ENCODE assay signal across 1 cellular context in genomic region chr20:48375804-48376203, GRCh38.
A peak's percentile ranks its signal among the peaks of the same experiment; 100 is the strongest.
TF ChIP-seq lines count a peak whose summit lies in the region.

No MANE protein-coding gene starts in this region.

TF ChIP-seq in HepG2, 621 proteins besides CTCF, POLR2A, EP300 and RAD21 (continued from another document and continues in another):
- TF ChIP-seq ZNF484 (CRISPR knock-in tag; IDR thresholded peaks at IDR 0.05; ENCODE audit: borderline replicate concordance, low read depth) (no peak), ZBTB37 (CRISPR knock-in tag; IDR thresholded peaks at IDR 0.05) (peak; percentile 17; the same call in 1 of the 2 replicates), ZNF644 (CRISPR knock-in tag; IDR thresholded peaks at IDR 0.05; ENCODE audit: low read depth) (no peak), REPIN1 (CRISPR knock-in tag; IDR thresholded peaks at IDR 0.05; ENCODE audit: borderline replicate concordance, low read depth) (no peak), ZNF205 (CRISPR knock-in tag; IDR thresholded peaks at IDR 0.05) (no peak), JUND (CRISPR knock-in tag; IDR thresholded peaks at IDR 0.05) (no peak), HOMEZ (CRISPR knock-in tag; IDR thresholded peaks at IDR 0.05; ENCODE audit: low read depth) (no peak), ZNF543 (CRISPR knock-in tag; IDR thresholded peaks at IDR 0.05) (no peak), PHF21A (CRISPR knock-in tag; IDR thresholded peaks at IDR 0.05) (no peak; the same call in 1 of the 2 replicates), NCOA5 (CRISPR knock-in tag; IDR thresholded peaks at IDR 0.05) (no peak), TOPORS (CRISPR knock-in tag; IDR thresholded peaks at IDR 0.05) (no peak), ZNF274 (CRISPR knock-in tag; IDR thresholded peaks at IDR 0.05) (no peak), ZFP36L2 (CRISPR knock-in tag; IDR thresholded peaks at IDR 0.05) (no peak), YEATS4 (CRISPR knock-in tag; IDR thresholded peaks at IDR 0.05; ENCODE audit: borderline replicate concordance) (no peak), RNF2 (conservative IDR thresholded peaks at IDR 0.05; ENCODE audit: low read depth) (no peak), THRA (CRISPR knock-in tag; IDR thresholded peaks at IDR 0.05; ENCODE audit: borderline replicate concordance) (no peak), ZNF232 (CRISPR knock-in tag; IDR thresholded peaks at IDR 0.05; ENCODE audit: borderline replicate concordance) (no peak), ZKSCAN5 (CRISPR knock-in tag; IDR thresholded peaks at IDR 0.05) (no peak), POGK (CRISPR knock-in tag; conservative IDR thresholded peaks at IDR 0.05) (no peak), BATF2 (CRISPR knock-in tag; IDR thresholded peaks at IDR 0.05) (no peak), ZNF503 (CRISPR knock-in tag; IDR thresholded peaks at IDR 0.05) (no peak), ZNF264 (CRISPR knock-in tag; IDR thresholded peaks at IDR 0.05) (no peak), IKZF5 (CRISPR knock-in tag; IDR thresholded peaks at IDR 0.05) (no peak), ZNF263 (CRISPR knock-in tag; IDR thresholded peaks at IDR 0.05) (peak; percentile 59), ZNF281 (CRISPR knock-in tag; IDR thresholded peaks at IDR 0.05; ENCODE audit: borderline replicate concordance) (peak; percentile 61; the same call in 1 of the 2 replicates), POLR2G (IDR thresholded peaks at IDR 0.05; ENCODE audit: low read depth, low read length) (0 out of 2 replicates have a peak, but pooled peaks have one; percentile 29), NR3C1 (CRISPR knock-in tag; IDR thresholded peaks at IDR 0.05) (no peak), ZSCAN30 (CRISPR knock-in tag; IDR thresholded peaks at IDR 0.05) (no peak), ZBTB39 (CRISPR knock-in tag; IDR thresholded peaks at IDR 0.05) (no peak), KAT7 (CRISPR knock-in tag; IDR thresholded peaks at IDR 0.05; ENCODE audit: borderline replicate concordance) (no peak), HHEX (CRISPR knock-in tag; IDR thresholded peaks at IDR 0.05) (no peak), GMEB2 (CRISPR knock-in tag; IDR thresholded peaks at IDR 0.05; ENCODE audit: low read depth) (no peak), U2AF1 (optimal IDR thresholded peaks at IDR 0.05; ENCODE audit: low read depth, low read length) (no peak), KLF15 (CRISPR knock-in tag; IDR thresholded peaks at IDR 0.05; ENCODE audit: borderline replicate concordance) (no peak)
- TF ChIP-seq, protein P1, sequence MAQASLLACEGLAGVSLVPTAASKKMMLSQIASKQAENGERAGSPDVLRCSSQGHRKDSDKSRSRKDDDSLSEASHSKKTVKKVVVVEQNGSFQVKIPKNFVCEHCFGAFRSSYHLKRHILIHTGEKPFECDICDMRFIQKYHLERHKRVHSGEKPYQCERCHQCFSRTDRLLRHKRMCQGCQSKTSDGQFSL (CRISPR knock-in tag; IDR thresholded peaks at IDR 0.05) = no peak
- TF ChIP-seq, protein P2, sequence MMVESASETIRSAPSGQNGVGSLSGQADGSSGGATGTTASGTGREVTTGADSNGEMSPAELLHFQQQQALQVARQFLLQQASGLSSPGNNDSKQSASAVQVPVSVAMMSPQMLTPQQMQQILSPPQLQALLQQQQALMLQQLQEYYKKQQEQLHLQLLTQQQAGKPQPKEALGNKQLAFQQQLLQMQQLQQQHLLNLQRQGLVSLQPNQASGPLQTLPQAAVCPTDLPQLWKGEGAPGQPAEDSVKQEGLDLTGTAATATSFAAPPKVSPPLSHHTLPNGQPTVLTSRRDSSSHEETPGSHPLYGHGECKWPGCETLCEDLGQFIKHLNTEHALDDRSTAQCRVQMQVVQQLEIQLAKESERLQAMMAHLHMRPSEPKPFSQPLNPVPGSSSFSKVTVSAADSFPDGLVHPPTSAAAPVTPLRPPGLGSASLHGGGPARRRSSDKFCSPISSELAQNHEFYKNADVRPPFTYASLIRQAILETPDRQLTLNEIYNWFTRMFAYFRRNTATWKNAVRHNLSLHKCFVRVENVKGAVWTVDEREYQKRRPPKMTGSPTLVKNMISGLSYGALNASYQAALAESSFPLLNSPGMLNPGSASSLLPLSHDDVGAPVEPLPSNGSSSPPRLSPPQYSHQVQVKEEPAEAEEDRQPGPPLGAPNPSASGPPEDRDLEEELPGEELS (CRISPR knock-in tag; IDR thresholded peaks at IDR 0.05) = peak; percentile 17
- TF ChIP-seq, protein P3, sequence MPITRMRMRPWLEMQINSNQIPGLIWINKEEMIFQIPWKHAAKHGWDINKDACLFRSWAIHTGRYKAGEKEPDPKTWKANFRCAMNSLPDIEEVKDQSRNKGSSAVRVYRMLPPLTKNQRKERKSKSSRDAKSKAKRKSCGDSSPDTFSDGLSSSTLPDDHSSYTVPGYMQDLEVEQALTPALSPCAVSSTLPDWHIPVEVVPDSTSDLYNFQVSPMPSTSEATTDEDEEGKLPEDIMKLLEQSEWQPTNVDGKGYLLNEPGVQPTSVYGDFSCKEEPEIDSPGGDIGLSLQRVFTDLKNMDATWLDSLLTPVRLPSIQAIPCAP (CRISPR knock-in tag; IDR thresholded peaks at IDR 0.05; ENCODE audit: low read depth) = no peak
- TF ChIP-seq, protein P4, sequence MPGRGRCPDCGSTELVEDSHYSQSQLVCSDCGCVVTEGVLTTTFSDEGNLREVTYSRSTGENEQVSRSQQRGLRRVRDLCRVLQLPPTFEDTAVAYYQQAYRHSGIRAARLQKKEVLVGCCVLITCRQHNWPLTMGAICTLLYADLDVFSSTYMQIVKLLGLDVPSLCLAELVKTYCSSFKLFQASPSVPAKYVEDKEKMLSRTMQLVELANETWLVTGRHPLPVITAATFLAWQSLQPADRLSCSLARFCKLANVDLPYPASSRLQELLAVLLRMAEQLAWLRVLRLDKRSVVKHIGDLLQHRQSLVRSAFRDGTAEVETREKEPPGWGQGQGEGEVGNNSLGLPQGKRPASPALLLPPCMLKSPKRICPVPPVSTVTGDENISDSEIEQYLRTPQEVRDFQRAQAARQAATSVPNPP (CRISPR knock-in tag; IDR thresholded peaks at IDR 0.05) = no peak
